8 cellular contexts compared by ENCODE assay signal in the genomic region with DNA sequence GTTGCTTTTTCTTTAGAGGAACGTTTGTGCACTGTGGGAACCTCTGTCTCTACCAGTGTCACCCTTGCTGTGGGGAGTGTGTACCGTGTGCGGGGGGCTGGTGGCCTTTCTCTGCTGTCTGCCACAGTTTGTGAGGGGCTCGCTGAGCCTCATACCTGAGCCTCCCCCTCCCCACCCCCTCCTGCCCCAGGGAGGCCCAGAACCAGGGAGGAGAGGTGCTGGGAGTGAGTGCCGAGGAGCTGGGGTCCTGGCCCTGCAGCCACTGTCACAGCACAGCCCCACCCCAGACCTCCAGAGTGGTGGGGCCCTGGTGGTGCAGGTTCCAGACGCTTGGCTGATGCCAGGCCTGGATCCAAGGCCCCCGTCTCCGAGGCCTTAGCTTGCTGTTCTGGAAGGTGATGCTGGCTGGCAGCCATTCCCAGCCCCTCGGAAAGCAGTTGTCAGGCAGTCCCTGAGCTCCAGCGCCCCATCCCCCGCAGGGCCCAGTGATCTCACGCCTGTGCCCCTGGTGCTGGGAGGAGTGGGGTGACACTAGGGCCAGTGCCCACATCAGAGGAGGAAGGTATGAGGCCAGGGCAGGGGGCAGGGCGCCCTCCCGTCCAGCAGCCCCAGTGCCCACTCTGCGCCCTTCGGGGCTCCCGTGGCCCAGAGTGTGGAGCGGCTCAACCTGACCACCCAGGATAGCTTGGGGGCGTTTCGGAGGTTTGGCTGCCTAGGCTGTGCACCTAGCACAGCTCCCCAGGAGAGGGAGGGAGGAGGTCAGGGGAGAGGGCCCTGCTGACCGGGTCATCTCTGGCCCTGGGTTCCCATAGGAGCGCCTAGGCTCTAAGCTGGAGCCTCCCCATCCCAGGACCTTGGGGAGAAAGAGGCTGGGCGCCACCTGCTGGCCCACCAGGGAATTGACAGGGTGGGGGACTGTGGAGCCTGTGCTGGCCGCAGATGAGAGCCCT. TPM values are rescaled to one million over a fixed set of nuclear protein-coding genes. Genes with fewer than 3 reads are reported as not detected.
DNase-seq lines count a peak whose midpoint lies in the region; ATAC-seq and TF ChIP-seq lines count a peak whose summit lies in the region.

No MANE protein-coding gene starts in this region.

- ATAC-seq in GM23338, result peak; percentile 75
- no peak for ATAC-seq in HG03280 (IDR thresholded peaks at IDR 0.05; ENCODE audit: unreplicated experiment)
- no peak for ATAC-seq in HG02763 (IDR thresholded peaks at IDR 0.05; ENCODE audit: unreplicated experiment)

- peak; percentile 42 for TF ChIP-seq CTCF in BE2C (IDR thresholded peaks at IDR 0.05; ENCODE audit: low read depth, low read length)
- TF ChIP-seq CTCF in GM23338 (conservative IDR thresholded peaks at IDR 0.05; ENCODE audit: low read depth in 2 of 2), result peak; percentile 51 to 66
- peak; percentile 73 for TF ChIP-seq CTCF in VCaP (conservative IDR thresholded peaks at IDR 0.05)
- peak; percentile 84 for TF ChIP-seq CTCF in coronary artery (IDR thresholded peaks at IDR 0.05)
- TF ChIP-seq CTCF in transverse colon (IDR thresholded peaks at IDR 0.05), result peak; percentile 60 to 79 (median 67)

- peaks cover 10% of the 10 kb centered on the region for H3K4me1 Mint-ChIP-seq in GM23338

- H3K9me3 Mint-ChIP-seq in GM23338, result no peaks in the 10 kb centered on the region

- H3K4me3 Mint-ChIP-seq in GM23338, result no peak overlapping the region

- no peak overlapping the region for H3K4me3 ChIP-seq in BE2C (ENCODE audit: low read depth, low read length)
- no peak overlapping the region for H3K4me3 ChIP-seq in GM23338
- H3K4me3 ChIP-seq in coronary artery, result no peak overlapping the region
- H3K4me3 ChIP-seq in transverse colon, result no peak overlapping the region

- no peaks in the 10 kb centered on the region for H4K20me1 ChIP-seq in GM23338 (replicated peaks; ENCODE audit: insufficient read depth)

- no peak overlapping the region for H3K27ac Mint-ChIP-seq in GM23338

- H3K79me2 ChIP-seq in GM23338 (replicated peaks; ENCODE audit: insufficient read depth), result no peaks in the 10 kb centered on the region

- in situ Hi-C loops in transverse colon (cut with MboI; ENCODE audit: low pct_ligation_motif_present in 1 of 4, low pct_unique_long_range_greater_than_20kb in 1 of 4, low sequenced_read_pairs in 3 of 4), result loop anchor here in 3 of 4 donors (10.0 kb wide), 2 partner anchors 401 to 421 kb away; partner anchors contain the start of gene NPPC (in 1 of the 3)

- H3K4me1 ChIP-seq in BE2C (peaks cover 5% of the 10 kb centered on the region; the same call in 1 of the 2 replicates), GM23338 (ENCODE audit: insufficient read depth) (no peaks in the 10 kb centered on the region), transverse colon (peaks cover 0 to 4% (median 0%) of the 10 kb centered on the region in 4 donors)

- no peak for TF ChIP-seq EP300 in transverse colon (IDR thresholded peaks at IDR 0.05; ENCODE audit: low read depth)

- no peaks in the 10 kb centered on the region for H3K9me2 ChIP-seq in GM23338 (ENCODE audit: insufficient read depth)

- no peaks in the 10 kb centered on the region for H3K36me3 ChIP-seq in BE2C
- H3K36me3 ChIP-seq in GM23338 (ENCODE audit: insufficient read depth), result no peaks in the 10 kb centered on the region
- no peaks in the 10 kb centered on the region for H3K36me3 ChIP-seq in transverse colon

- TF ChIP-seq POLR2A in transverse colon (IDR thresholded peaks at IDR 0.05), result no peak

- H3K27me3 ChIP-seq in BE2C (no peaks in the 10 kb centered on the region), GM23338 (ENCODE audit: insufficient read depth) (no peaks in the 10 kb centered on the region), transverse colon (no peaks in the 10 kb centered on the region)

- peaks cover 6% of the 10 kb centered on the region for H3K27me3 Mint-ChIP-seq in GM23338 (ENCODE audit: insufficient read depth, low read depth, poor library complexity)

- H3K36me3 Mint-ChIP-seq in GM23338 (ENCODE audit: low read depth), result no peaks in the 10 kb centered on the region; the same call in 2 of the 3 replicates

- H3F3A ChIP-seq in GM23338 (replicated peaks; ENCODE audit: low read depth), result no peaks in the 10 kb centered on the region

- no peak overlapping the region for H3K4me2 ChIP-seq in GM23338

- H3K9me3 ChIP-seq in BE2C (no peaks in the 10 kb centered on the region), transverse colon (no peaks in the 10 kb centered on the region)

- no peak overlapping the region for H2AFZ ChIP-seq in GM23338

- H3K27ac ChIP-seq in GM23338 (ENCODE audit: low read depth) (no peak overlapping the region), VCaP (no peak overlapping the region), coronary artery (no peak overlapping the region), transverse colon (no peak overlapping the region)

- WGBS in transverse colon (ENCODE audit: low coverage in 1 of 2), 2 donors, result 67% methylated on average over 8 of the region's 24 CpGs; no CpG with 5 or more reads in 1 of the 2 donors

- intact Hi-C loops in transverse colon (cut with DNase I; ENCODE audit: low total_unique reads), result loop anchor here (2.0 kb wide), 1 partner anchor 399 kb away; the partner anchor contains the start of gene NPPC

- DNase-seq in BE2C, result peak; percentile 65
- peak; percentile 49 for DNase-seq in GM23338 (ENCODE audit: low spot score)
- peak; percentile 70 for DNase-seq in coronary artery (ENCODE audit: low spot score)
- peak; percentile 90 for DNase-seq in mesenteric fat pad (ENCODE audit: low spot score)
- peak; percentile 56 for DNase-seq in transverse colon

TF ChIP-seq in GM23338, 12 proteins besides CTCF, POLR2A, EP300 and RAD21 (continues in another document):
- TF ChIP-seq ZNF114 (CRISPR knock-in tag; IDR thresholded peaks at IDR 0.05) (no peak), EZH2phosphoT487 (IDR thresholded peaks at IDR 0.05; ENCODE audit: unreplicated experiment) (no peak), REST (IDR thresholded peaks at IDR 0.05; ENCODE audit: unreplicated experiment) (no peak)

RNA-seq across cellular contexts. Expression of gene ALPP, which starts 53.0 kb away (rescaled TPM):
- not detected for polyA plus RNA-seq in BE2C (2012; ENCODE audit: insufficient read depth, insufficient read length, low read depth)
- total RNA-seq in GM23338 (2014; rRNA removed; shearing (Covaris generic)), result 0.28 and 0.31 TPM in 2 replicates
- polyA plus RNA-seq in GM23338 (2016; fragmentation: Nextera tagmentation; extraction: Ambion mirVana), result 0.07 TPM in 1 of 2 replicates, not detected in the other
- total RNA-seq in mesenteric fat pad (not detected), transverse colon (not detected)
